In the genomic region with DNA sequence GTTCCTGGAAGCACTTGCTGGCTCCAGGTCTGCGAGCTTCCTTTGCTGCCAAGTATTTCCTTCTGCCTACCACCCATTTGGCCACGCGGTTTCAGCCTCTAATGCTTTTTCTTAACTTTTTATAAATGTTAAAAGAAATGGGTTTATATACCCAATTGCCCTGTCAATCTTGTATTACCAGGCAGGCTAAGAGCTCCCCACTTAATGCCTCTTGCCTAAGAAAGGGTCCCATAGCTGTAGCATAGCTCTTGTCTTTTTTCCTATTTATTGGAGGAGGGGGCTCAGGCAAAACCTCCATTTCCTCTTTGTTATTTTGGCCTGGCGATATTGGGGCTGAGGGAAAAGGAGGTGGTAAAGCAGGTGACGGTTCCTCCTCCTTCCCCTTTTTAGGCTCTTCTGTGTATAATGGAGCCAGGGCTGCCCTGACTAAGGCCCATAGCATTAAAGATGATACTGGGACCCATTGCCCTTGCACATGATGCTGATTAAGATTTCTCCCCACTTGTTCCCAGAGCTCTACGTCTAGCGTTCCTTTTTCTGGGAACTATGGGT, we compare ENCODE assay signal across 8 cellular contexts. TPM values are rescaled to one million over a fixed set of nuclear protein-coding genes. Genes with fewer than 3 reads are reported as not detected.
DNase-seq lines count a peak whose midpoint lies in the region; ATAC-seq and TF ChIP-seq lines count a peak whose summit lies in the region.
"Had no signal": no experiment of that assay in that cellular context is flagged by ENCODE, and none has a peak within 500 bp of the region (broad histone marks: within the 10 kb centered on the region; RNA-seq: fewer than 3 reads in every experiment).

No MANE protein-coding gene starts in this region.

- H3K9ac ChIP-seq in HUES48 (ENCODE audit: low read depth, low read length), result peak overlapping the region; percentile 45; the same call in 1 of the 2 replicates

- H3K4me1 Mint-ChIP-seq in dendritic cell treated with granulocyte-macrophage colony-stimulating factor and Interleukin-4, amounts not matched to agents 40 ng/mL and 50 ng/mL, for 4 days (ENCODE audit: low read depth), result peaks cover 10% of the 10 kb centered on the region

- H3K4me3 ChIP-seq in HUES48 (ENCODE audit: low read depth, low read length) (peak overlapping the region; percentile 51; the same call in 1 of the 2 replicates), sigmoid colon (peak overlapping the region in 3 of 4 donors; percentile 18 to 29 (median 23))

- peak overlapping the region; percentile 71 for H3K4me3 Mint-ChIP-seq in dendritic cell treated with granulocyte-macrophage colony-stimulating factor and Interleukin-4, amounts not matched to agents 40 ng/mL and 50 ng/mL, for 4 days

- WGBS in sigmoid colon, 2 donors, result 45 to 49% methylated on average over 7 of the region's 7 CpGs

- no peaks in the 10 kb centered on the region for H3K27me3 Mint-ChIP-seq in dendritic cell treated with granulocyte-macrophage colony-stimulating factor and Interleukin-4, amounts not matched to agents 40 ng/mL and 50 ng/mL, for 4 days

- no peak for TF ChIP-seq CTCF in sigmoid colon (IDR thresholded peaks at IDR 0.05)

- no peaks in the 10 kb centered on the region for H3K9me3 Mint-ChIP-seq in dendritic cell treated with granulocyte-macrophage colony-stimulating factor and Interleukin-4, amounts not matched to agents 40 ng/mL and 50 ng/mL, for 4 days

- H3K4me1 ChIP-seq in HUES48 (ENCODE audit: control insufficient read depth, insufficient read depth, low read length) (peaks cover 23% of the 10 kb centered on the region), sigmoid colon (peaks cover 0 to 12% (median 11%) of the 10 kb centered on the region in 4 donors)

- no peaks in the 10 kb centered on the region for H3K36me3 Mint-ChIP-seq in dendritic cell treated with granulocyte-macrophage colony-stimulating factor and Interleukin-4, amounts not matched to agents 40 ng/mL and 50 ng/mL, for 4 days (ENCODE audit: low read depth)

- intact Hi-C loops in dendritic cell treated with granulocyte-macrophage colony-stimulating factor and Interleukin-4, amounts not matched to agents 40 ng/mL and 50 ng/mL, for 4 days (cut with micrococcal nuclease), result no loop called here
- intact Hi-C loops in sigmoid colon (cut with DNase I), result loop anchor here (2.0 kb wide), 1 partner anchor 37 kb away; the partner anchor contains the start of gene ACTR6

- 0 out of 2 replicates have a peak, but pooled peaks cover under 1% of the 10 kb centered on the region for H3K9me3 ChIP-seq in HUES48 (ENCODE audit: control insufficient read depth, insufficient read depth, low read length)
- H3K9me3 ChIP-seq in sigmoid colon, result no peaks in the 10 kb centered on the region
- H3K9me3 ChIP-seq: SJSA1 had no signal

- TF ChIP-seq POLR2A in sigmoid colon (IDR thresholded peaks at IDR 0.05), result no peak

- no peak for DNase-seq in sigmoid colon
- no peak for DNase-seq in NCI-H1092 (lab: John Stamatoyannopoulos, UW)
- no peak for DNase-seq in GDM1 (lab: John Stamatoyannopoulos, UW)
- no peak for DNase-seq in cerebellar cortex (ENCODE audit: low spot score)

- H3K27me3 ChIP-seq in HUES48 (ENCODE audit: control insufficient read depth, insufficient read depth, low read length) (no peaks in the 10 kb centered on the region), sigmoid colon (no peaks in the 10 kb centered on the region)
- H3K27me3 ChIP-seq: SJSA1 had no signal

- peaks cover 18% of the 10 kb centered on the region for H3K36me3 ChIP-seq in HUES48 (ENCODE audit: control insufficient read depth, insufficient read depth, low read length)
- no peaks in the 10 kb centered on the region for H3K36me3 ChIP-seq in sigmoid colon
- H3K36me3 ChIP-seq: SJSA1 had no signal

- H3K27ac ChIP-seq in HUES48 (ENCODE audit: low read depth, low read length) (peak overlapping the region; percentile 87), sigmoid colon (no peak overlapping the region)
- H3K27ac ChIP-seq: SJSA1 had no signal

- TF ChIP-seq EP300 in sigmoid colon (IDR thresholded peaks at IDR 0.05), result no peak

- peak overlapping the region; percentile 40 for H3K27ac Mint-ChIP-seq in dendritic cell treated with granulocyte-macrophage colony-stimulating factor and Interleukin-4, amounts not matched to agents 40 ng/mL and 50 ng/mL, for 4 days

- peak; percentile 15 for ATAC-seq in GM21515 (IDR thresholded peaks at IDR 0.05; ENCODE audit: unreplicated experiment)

RNA-seq across cellular contexts. Expression of gene BLTP3B, which starts 21.6 kb away (rescaled TPM):
- total RNA-seq in sigmoid colon, result 10 to 100 TPM; 33.3 to 41.7 (median 36.4) TPM
- polyA plus RNA-seq in sigmoid colon, result 10 to 100 TPM in 1 of 3 donors, 1 to 10 TPM in 2; 6.0 to 21.7 (median 9.3) TPM

RNA-seq across cellular contexts. Expression of gene ACTR6, which starts 36.4 kb away (rescaled TPM):
- 10 to 100 TPM in 3 of 4 donors, 1 to 10 TPM in 1; 9.1 to 31.4 (median 23.3) TPM for total RNA-seq in sigmoid colon
- polyA plus RNA-seq in sigmoid colon, result 10 to 100 TPM; 21.7 to 37.5 (median 34.8) TPM
